Comparison of ENCODE assay signal across 11 cellular contexts in the genomic region with DNA sequence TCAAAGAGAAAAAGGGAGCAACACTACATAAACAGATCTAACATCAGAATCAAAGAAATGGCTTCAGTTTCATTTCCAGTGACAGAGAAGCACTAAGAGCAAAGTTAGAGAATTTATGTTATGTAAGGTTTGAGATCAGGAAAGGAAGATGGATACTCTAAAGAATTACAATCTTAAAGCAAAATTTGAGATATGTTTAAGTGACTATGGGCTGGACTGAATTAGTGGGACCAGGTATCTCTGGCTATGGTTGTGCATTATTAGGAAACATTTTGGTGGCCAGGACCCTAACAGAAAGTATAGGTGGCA.
A peak's percentile ranks its signal among the peaks of the same experiment; 100 is the strongest.
DNase-seq lines count a peak whose midpoint lies in the region; ATAC-seq lines count a peak whose summit lies in the region.
"Had no signal": no experiment of that assay in that cellular context is flagged by ENCODE, and none has a peak within 500 bp of the region (broad histone marks: within the 10 kb centered on the region; RNA-seq: fewer than 3 reads in every experiment).

No MANE protein-coding gene starts in this region.

- peak overlapping the region; percentile 67 for H2AFZ ChIP-seq in ACC112 (ENCODE audit: low read length, unreplicated experiment)

- ATAC-seq in GM19463 (IDR thresholded peaks at IDR 0.05; ENCODE audit: unreplicated experiment) (peak; percentile 23), HG03175 (IDR thresholded peaks at IDR 0.05; ENCODE audit: unreplicated experiment) (peak; percentile 35), GM21723 (IDR thresholded peaks at IDR 0.05; ENCODE audit: unreplicated experiment) (no peak)
- ATAC-seq: activated naive CD8-positive, alpha-beta T cell treated with anti-CD3 and anti-CD28 coated beads, Interleukin-2, amount 50 U/mL, for 24 hours had no signal

- no peaks in the 10 kb centered on the region for H3K27me3 ChIP-seq in ACC112 (ENCODE audit: insufficient read depth, low read length)
- H3K27me3 ChIP-seq in endocrine pancreas (ENCODE audit: control insufficient read depth, insufficient read depth, low read length), result no peaks in the 10 kb centered on the region
- H3K27me3 ChIP-seq in effector memory CD4-positive, alpha-beta T cell (replicated peaks; ENCODE audit: control insufficient read depth, insufficient read depth, low read length, poor library complexity, severe bottlenecking), result no peaks in the 10 kb centered on the region
- H3K27me3 ChIP-seq: tibial artery had no signal

- intact Hi-C loops in head of caudate nucleus (cut with DNase I), result loop anchor here (5.0 kb wide), 2 partner anchors 265 to 530 kb away; no protein-coding TSS in a partner anchor

- no peaks in the 10 kb centered on the region for H3K4me1 ChIP-seq in ACC112 (ENCODE audit: control insufficient read depth, insufficient read depth, low read length, unreplicated experiment)
- H3K4me1 ChIP-seq in endocrine pancreas (ENCODE audit: control insufficient read depth, insufficient read depth, low read length), result no peaks in the 10 kb centered on the region
- H3K4me1 ChIP-seq in effector memory CD4-positive, alpha-beta T cell (ENCODE audit: control insufficient read depth, insufficient read depth, low read length, poor library complexity, severe bottlenecking), result no peaks in the 10 kb centered on the region
- H3K4me1 ChIP-seq: tibial artery had no signal

- no peaks in the 10 kb centered on the region for H3K79me2 ChIP-seq in ACC112 (ENCODE audit: control insufficient read depth, insufficient read depth, low read length, unreplicated experiment)

- H3K4me3 ChIP-seq in ACC112 (ENCODE audit: low read depth, low read length), result no peak overlapping the region
- peak overlapping the region; percentile 24 for H3K4me3 ChIP-seq in endocrine pancreas (ENCODE audit: control insufficient read depth, insufficient read depth, low read length)
- H3K4me3 ChIP-seq in effector memory CD4-positive, alpha-beta T cell (ENCODE audit: insufficient read depth, low read depth, low read length, poor library complexity, severe bottlenecking), result no peak overlapping the region
- H3K4me3 ChIP-seq: coronary artery, tibial artery had no signal

- DNase-seq in head of caudate nucleus, result no peak
- no peak for DNase-seq in effector memory CD4-positive, alpha-beta T cell
- DNase-seq in germinal center (ENCODE audit: low spot score), result no peak

- no peak overlapping the region for H3K9ac ChIP-seq in endocrine pancreas (ENCODE audit: control insufficient read depth, insufficient read depth, low read length)

- H3K27ac ChIP-seq in ACC112 (ENCODE audit: low read depth, low read length), result no peak overlapping the region
- H3K27ac ChIP-seq in effector memory CD4-positive, alpha-beta T cell (ENCODE audit: insufficient read depth, low read length, poor library complexity, severe bottlenecking), result no peak overlapping the region
- H3K27ac ChIP-seq: coronary artery, tibial artery had no signal

- H3K9me3 ChIP-seq in endocrine pancreas (ENCODE audit: control insufficient read depth, low read length), result no peaks in the 10 kb centered on the region
- no peaks in the 10 kb centered on the region for H3K9me3 ChIP-seq in effector memory CD4-positive, alpha-beta T cell (ENCODE audit: control insufficient read depth, low read length)
- H3K9me3 ChIP-seq: tibial artery had no signal

- H3K36me3 ChIP-seq in ACC112 (ENCODE audit: insufficient read depth, low read length) (no peaks in the 10 kb centered on the region), endocrine pancreas (ENCODE audit: control insufficient read depth, insufficient read depth, low read length) (no peaks in the 10 kb centered on the region)
- no peaks in the 10 kb centered on the region for H3K36me3 ChIP-seq in effector memory CD4-positive, alpha-beta T cell (ENCODE audit: control insufficient read depth, insufficient read depth, low read length)
- H3K36me3 ChIP-seq: tibial artery had no signal
